2 cellular contexts compared by ENCODE assay signal in genomic region chr14:94599656-94600004, GRCh38.
TF ChIP-seq lines count a peak whose summit lies in the region.

No MANE protein-coding gene starts in this region.

TF ChIP-seq in HCT116, 20 proteins besides CTCF, POLR2A, EP300 and RAD21:
- no peak for TF ChIP-seq SRF (IDR thresholded peaks at IDR 0.05; ENCODE audit: low read depth)
- TF ChIP-seq SP1 (IDR thresholded peaks at IDR 0.05; ENCODE audit: low read depth), result no peak
- TF ChIP-seq EZH2phosphoT487 (IDR thresholded peaks at IDR 0.05; ENCODE audit: borderline replicate concordance), result no peak
- TF ChIP-seq ZFX (IDR thresholded peaks at IDR 0.05), result no peak
- TF ChIP-seq EGR1 (IDR thresholded peaks at IDR 0.05; ENCODE audit: low read depth), result no peak
- TF ChIP-seq ZNF274 (IDR thresholded peaks at IDR 0.05; ENCODE audit: low read depth, low read length), result no peak
- TF ChIP-seq YY1 (IDR thresholded peaks at IDR 0.05; ENCODE audit: extremely low read depth, insufficient replicate concordance, low read depth, low read length), result no peak
- TF ChIP-seq TCF7L2 (IDR thresholded peaks at IDR 0.05; ENCODE audit: borderline replicate concordance, extremely low read depth, insufficient read depth, insufficient read length), result no peak

TF ChIP-seq in HepG2, 621 proteins besides CTCF, POLR2A, EP300 and RAD21 (continues in another document):
- TF ChIP-seq RBM39 (IDR thresholded peaks at IDR 0.05; ENCODE audit: low read depth, low read length, poor library complexity, severe bottlenecking), result peak; percentile 6
- no peak for TF ChIP-seq FOXJ3 (CRISPR knock-in tag; IDR thresholded peaks at IDR 0.05; ENCODE audit: borderline replicate concordance)
- TF ChIP-seq TCF7L2 (IDR thresholded peaks at IDR 0.05; ENCODE audit: low read depth, low read length), result no peak
- TF ChIP-seq POLR2G (IDR thresholded peaks at IDR 0.05; ENCODE audit: low read depth, low read length), result 0 out of 2 replicates have a peak, but pooled peaks have one; percentile 4
- TF ChIP-seq KLF12 (CRISPR knock-in tag; IDR thresholded peaks at IDR 0.05; ENCODE audit: borderline replicate concordance), result no peak
- TF ChIP-seq ZNF281 (CRISPR knock-in tag; IDR thresholded peaks at IDR 0.05; ENCODE audit: borderline replicate concordance), result no peak
- no peak for TF ChIP-seq FOXA3 (CRISPR knock-in tag; IDR thresholded peaks at IDR 0.05)
- TF ChIP-seq RARA (CRISPR knock-in tag; IDR thresholded peaks at IDR 0.05), result peak; percentile 74; the same call in 1 of the 2 replicates
- TF ChIP-seq ZFX (CRISPR knock-in tag; IDR thresholded peaks at IDR 0.05; ENCODE audit: low read depth), result no peak
- no peak for TF ChIP-seq BCL6 (CRISPR knock-in tag; IDR thresholded peaks at IDR 0.05)
- no peak for TF ChIP-seq ZNF670 (CRISPR knock-in tag; IDR thresholded peaks at IDR 0.05; ENCODE audit: borderline replicate concordance)
- TF ChIP-seq ZNF703 (CRISPR knock-in tag; IDR thresholded peaks at IDR 0.05; ENCODE audit: borderline replicate concordance), result no peak
- no peak for TF ChIP-seq ZNF704 (CRISPR knock-in tag; IDR thresholded peaks at IDR 0.05; ENCODE audit: borderline replicate concordance)
- TF ChIP-seq PAXIP1 (CRISPR knock-in tag; conservative IDR thresholded peaks at IDR 0.05), result no peak
- no peak for TF ChIP-seq NFYB (CRISPR knock-in tag; IDR thresholded peaks at IDR 0.05)
- no peak for TF ChIP-seq MTF2 (CRISPR knock-in tag; IDR thresholded peaks at IDR 0.05; ENCODE audit: borderline replicate concordance)
- peak; percentile 64; the same call in 1 of the 2 replicates for TF ChIP-seq ZNF746 (CRISPR knock-in tag; IDR thresholded peaks at IDR 0.05)
- TF ChIP-seq U2AF1 (optimal IDR thresholded peaks at IDR 0.05; ENCODE audit: low read depth, low read length), result no peak
- TF ChIP-seq ZNF333 (CRISPR knock-in tag; IDR thresholded peaks at IDR 0.05; ENCODE audit: borderline replicate concordance), result no peak
- TF ChIP-seq SIX4 (CRISPR knock-in tag; IDR thresholded peaks at IDR 0.05), result no peak
- TF ChIP-seq HNRNPH1 (optimal IDR thresholded peaks at IDR 0.05; ENCODE audit: low read depth, low read length), result no peak
- TF ChIP-seq E2F2 (CRISPR knock-in tag; IDR thresholded peaks at IDR 0.05; ENCODE audit: borderline replicate concordance), result no peak
- no peak for TF ChIP-seq HMGXB3 (CRISPR knock-in tag; IDR thresholded peaks at IDR 0.05; ENCODE audit: borderline replicate concordance)
- peak; percentile 27; the same call in 1 of the 2 replicates for TF ChIP-seq ETV5 (CRISPR knock-in tag; IDR thresholded peaks at IDR 0.05; ENCODE audit: borderline replicate concordance)
- TF ChIP-seq EZH2 (conservative IDR thresholded peaks at IDR 0.05; ENCODE audit: low read depth, low read length), result no peak
- 0 out of 2 replicates have a peak, but pooled peaks have one; percentile 64 for TF ChIP-seq ZNF546 (CRISPR knock-in tag; conservative IDR thresholded peaks at IDR 0.05)
- TF ChIP-seq USF2 (IDR thresholded peaks at IDR 0.05; ENCODE audit: low read depth, low read length), result 0 out of 2 replicates have a peak, but pooled peaks have one; percentile 21
- TF ChIP-seq USF2 (CRISPR knock-in tag; IDR thresholded peaks at IDR 0.05; ENCODE audit: borderline replicate concordance), result peak; percentile 57; the same call in 1 of the 2 replicates
- no peak for TF ChIP-seq SYNCRIP (IDR thresholded peaks at IDR 0.05; ENCODE audit: insufficient read depth, low read depth, low read length)
- no peak for TF ChIP-seq SNAPC2 (CRISPR knock-in tag; IDR thresholded peaks at IDR 0.05)
- no peak for TF ChIP-seq CHD2 (IDR thresholded peaks at IDR 0.05; ENCODE audit: low read depth, low read length)
- TF ChIP-seq HMGA1 (CRISPR knock-in tag; conservative IDR thresholded peaks at IDR 0.05), result no peak
- no peak for TF ChIP-seq ZNF275 (CRISPR knock-in tag; IDR thresholded peaks at IDR 0.05; ENCODE audit: borderline replicate concordance)
- TF ChIP-seq ELF1 (CRISPR knock-in tag; IDR thresholded peaks at IDR 0.05), result peak; percentile 31; the same call in 1 of the 2 replicates
- no peak for TF ChIP-seq THAP7 (CRISPR knock-in tag; IDR thresholded peaks at IDR 0.05)
- TF ChIP-seq KDM6A (CRISPR knock-in tag; IDR thresholded peaks at IDR 0.05; ENCODE audit: low read depth), result no peak
